In genomic region chr5:146340260-146341081, GRCh38 we compare ENCODE assay signal across 9 cellular contexts. TPM values are rescaled to one million over a fixed set of nuclear protein-coding genes. Genes with fewer than 3 reads are reported as not detected.
DNase-seq lines count a peak whose midpoint lies in the region; ATAC-seq and TF ChIP-seq lines count a peak whose summit lies in the region.
"Had no signal": no experiment of that assay in that cellular context is flagged by ENCODE, and none has a peak within 500 bp of the region (broad histone marks: within the 10 kb centered on the region; RNA-seq: fewer than 3 reads in every experiment).

No MANE protein-coding gene starts in this region.

- TF ChIP-seq EP300 in ovary (IDR thresholded peaks at IDR 0.05): no peak

- DNase-seq in DMS 273 (lab: John Stamatoyannopoulos, UW; ENCODE audit: unreplicated experiment) (peak; percentile 44), DMS 273 treated with DMSO at 0.1 percent for 48 hours (lab: John Stamatoyannopoulos, UW) (no peak), SJSA1 (ENCODE audit: low read depth in 1 of 2, low spot score in 2 of 2) (peak; percentile 56 to 72), fibroblast of mammary gland (ENCODE audit: low read depth) (peak; percentile 59), ovary (peak; percentile 12 to 67 (median 37)), OCI-M2 (lab: John Stamatoyannopoulos, UW; ENCODE audit: unreplicated experiment) (no peak), mesenteric fat pad (ENCODE audit: low spot score) (no peak)

- H3K4me3 ChIP-seq in SJSA1 (no peak overlapping the region), fibroblast of mammary gland (ENCODE audit: control insufficient read depth, low read depth, low read length) (no peak overlapping the region), ovary (no peak overlapping the region)

- peaks cover 92% of the 10 kb centered on the region for H3K27me3 ChIP-seq in SJSA1 (replicated peaks)
- H3K27me3 ChIP-seq in ovary: no peaks in the 10 kb centered on the region

- TF ChIP-seq CTCF in fibroblast of mammary gland (conservative IDR thresholded peaks at IDR 0.05; ENCODE audit: control insufficient read depth, insufficient read depth, low read depth, low read length) (no peak), ovary (IDR thresholded peaks at IDR 0.05) (no peak)

- no peaks in the 10 kb centered on the region for H3K36me3 ChIP-seq in SJSA1
- no peaks in the 10 kb centered on the region for H3K36me3 ChIP-seq in ovary

- H3K4me1 ChIP-seq in SJSA1 (replicated peaks) (peaks cover 6% of the 10 kb centered on the region; the same call in 1 of the 2 replicates), ovary (ENCODE audit: insufficient read depth) (peaks cover 1% of the 10 kb centered on the region)

- no peak overlapping the region for H3K27ac ChIP-seq in SJSA1
- no peak overlapping the region for H3K27ac ChIP-seq in ovary
- H3K27ac ChIP-seq: 22Rv1 had no signal

- no peak for TF ChIP-seq POLR2A in ovary (IDR thresholded peaks at IDR 0.05)

- H3K9me3 ChIP-seq in SJSA1 (replicated peaks) (peaks cover 12% of the 10 kb centered on the region), ovary (no peaks in the 10 kb centered on the region)

- 2 to 6% (median 3%) methylated on average over 40 of the region's 40 CpGs for WGBS in ovary, 3 donors

- intact Hi-C loops in ovary (cut with DNase I): no loop called here

- ATAC-seq in HG02759 (IDR thresholded peaks at IDR 0.05; ENCODE audit: unreplicated experiment): no peak

RNA-seq across cellular contexts. Expression of gene POU4F3, which starts 1.8 kb away (rescaled TPM):
- total RNA-seq in SJSA1 (2014; rRNA removed; shearing (Covaris generic)): 0.16 TPM in 1 of 2 replicates, not detected in the other
- under 1 TPM in 1 of 7 donors, not detected in 6; 0.23 TPM for total RNA-seq in ovary
- polyA plus RNA-seq in ovary: under 1 TPM in 1 of 2 donors, not detected in 1; 0.08 TPM
- total RNA-seq in mesenteric fat pad: not detected

Comparison
In these comparisons a context has a peak if more than half of its experiments do, and no peak if none do; other contexts are left out.
1. DNase-seq: peak in DMS 273 (single experiment), SJSA1 (2 of 2), fibroblast of mammary gland (single experiment) and ovary (5 of 5); none in DMS 273 treated with DMSO at 0.1 percent for 48 hours (single experiment), OCI-M2 (single experiment) and mesenteric fat pad (single experiment).